8 cellular contexts compared by ENCODE assay signal in the genomic region with DNA sequence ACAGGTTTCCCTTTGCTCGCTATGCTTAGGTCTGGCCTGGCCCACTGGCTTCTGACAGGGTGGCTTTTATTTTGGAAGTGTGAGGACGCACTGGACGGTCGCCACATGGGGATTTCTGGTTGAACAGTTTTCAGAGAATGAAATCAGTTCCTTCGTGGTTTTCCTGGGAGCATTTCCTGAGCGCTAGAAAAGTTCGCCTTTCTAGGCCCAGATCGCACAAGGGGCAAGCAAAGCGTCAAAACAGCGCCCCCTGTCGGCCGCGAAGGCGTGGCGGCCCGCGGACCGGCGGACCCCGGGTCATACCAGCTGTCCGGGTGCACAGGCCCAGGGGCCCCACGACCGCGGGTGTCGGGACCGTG. TPM values are rescaled to one million over a fixed set of nuclear protein-coding genes. Genes with fewer than 3 reads are reported as not detected.
DNase-seq lines count a peak whose midpoint lies in the region; ATAC-seq and TF ChIP-seq lines count a peak whose summit lies in the region.

No MANE protein-coding gene starts in this region.

- H3K9me3 ChIP-seq in colonic mucosa (no peaks in the 10 kb centered on the region), left lung (no peaks in the 10 kb centered on the region), BE2C (no peaks in the 10 kb centered on the region)

- H3K27ac ChIP-seq in ACC112 (ENCODE audit: low read depth, low read length) (no peak overlapping the region), colonic mucosa (no peak overlapping the region), left lung (peak overlapping the region in 1 of 2 donors; percentile 0)

- H3K9ac ChIP-seq in colonic mucosa (ENCODE audit: low read depth in 2 of 2, low read length in 2 of 2): peak overlapping the region; percentile 31 to 41

- H3K36me3 ChIP-seq in ACC112 (ENCODE audit: insufficient read depth, low read length) (no peaks in the 10 kb centered on the region), colonic mucosa (no peaks in the 10 kb centered on the region), left lung (no peaks in the 10 kb centered on the region), BE2C (no peaks in the 10 kb centered on the region)

- H2AFZ ChIP-seq in ACC112 (ENCODE audit: low read length, unreplicated experiment): peak overlapping the region; percentile 87

- DNase-seq in GM19240 (ENCODE audit: insufficient read length, low spot score) (peak; percentile 35), colonic mucosa (peak; percentile 91), left lung (peak; percentile 86 to 99), BE2C (no peak)
- peak; percentile 77 to 84 for DNase-seq in activated CD4-positive, alpha-beta T cell treated with anti-CD3 and anti-CD28 coated beads for 4 hours
- peak; percentile 92 for DNase-seq in stimulated activated CD4-positive, alpha-beta T cell treated with anti-CD3 and anti-CD28 coated beads, Interleukin-2, amount 100 ng/mL, for 48 hours

- H3K27me3 ChIP-seq in ACC112 (ENCODE audit: insufficient read depth, low read length): no peaks in the 10 kb centered on the region; the same call in 1 of the 2 replicates
- no peaks in the 10 kb centered on the region for H3K27me3 ChIP-seq in colonic mucosa
- no peaks in the 10 kb centered on the region for H3K27me3 ChIP-seq in left lung
- no peaks in the 10 kb centered on the region for H3K27me3 ChIP-seq in BE2C

- H3K79me2 ChIP-seq in ACC112 (ENCODE audit: control insufficient read depth, insufficient read depth, low read length, unreplicated experiment): no peaks in the 10 kb centered on the region

- ATAC-seq in HG03571 (IDR thresholded peaks at IDR 0.05; ENCODE audit: unreplicated experiment) (peak; percentile 42), left lung (peak; percentile 87)

- peak overlapping the region; percentile 78 for H3K4me3 ChIP-seq in ACC112 (ENCODE audit: low read depth, low read length)
- peak overlapping the region; percentile 42 for H3K4me3 ChIP-seq in colonic mucosa
- H3K4me3 ChIP-seq in left lung: peak overlapping the region; percentile 51 to 54
- no peak overlapping the region for H3K4me3 ChIP-seq in BE2C (ENCODE audit: low read depth, low read length)

- H3K4me1 ChIP-seq in ACC112 (ENCODE audit: control insufficient read depth, insufficient read depth, low read length, unreplicated experiment): peaks cover 10% of the 10 kb centered on the region
- H3K4me1 ChIP-seq in colonic mucosa: peaks cover 6% of the 10 kb centered on the region
- H3K4me1 ChIP-seq in left lung: peaks cover 0 to 28% of the 10 kb centered on the region in 2 donors
- no peaks in the 10 kb centered on the region for H3K4me1 ChIP-seq in BE2C

- TF ChIP-seq CTCF in colonic mucosa (IDR thresholded peaks at IDR 0.05) (peak; percentile 89), left lung (IDR thresholded peaks at IDR 0.05) (peak; percentile 93 to 95), BE2C (IDR thresholded peaks at IDR 0.05; ENCODE audit: low read depth, low read length) (no peak)

- intact Hi-C loops in colonic mucosa (cut with DNase I) (loop anchor here (5.0 to 10.0 kb wide), 2 partner anchors 300 to 367 kb away; no protein-coding TSS in a partner anchor), left lung (cut with DNase I) (loop anchor here in 1 of 2 donors (5.0 to 10.0 kb wide), 3 partner anchors 112 to 370 kb away; a partner anchor contains a TSS)

RNA-seq across cellular contexts. Expression of a gene that starts 12.7 kb away (rescaled TPM):
- 10 to 100 TPM; 11.1 to 17.7 TPM for total RNA-seq in colonic mucosa
- total RNA-seq in left lung: 10 to 100 TPM; 11.5 to 13.3 TPM
- 9.8 TPM for polyA plus RNA-seq in BE2C (2012; ENCODE audit: insufficient read depth, insufficient read length, low read depth)
